Comparison of ENCODE assay signal across 1 cellular context in genomic region chr15:70061696-70062270, GRCh38.
TF ChIP-seq lines count a peak whose summit lies in the region.

No MANE protein-coding gene starts in this region.

TF ChIP-seq in IMR-90, 13 proteins besides CTCF, POLR2A, EP300 and RAD21:
- TF ChIP-seq MAFK (IDR thresholded peaks at IDR 0.05; ENCODE audit: low read depth, low read length) (no peak), SMC3 (IDR thresholded peaks at IDR 0.05; ENCODE audit: low read depth, low read length) (no peak), FOS (IDR thresholded peaks at IDR 0.05; ENCODE audit: low read depth, low read length) (no peak), CHD1 (IDR thresholded peaks at IDR 0.05; ENCODE audit: low read depth, low read length) (no peak), RCOR1 (IDR thresholded peaks at IDR 0.05; ENCODE audit: insufficient replicate concordance, low read length) (no peak), BHLHE40 (IDR thresholded peaks at IDR 0.05; ENCODE audit: low read depth, low read length) (no peak), NFE2L2 (IDR thresholded peaks at IDR 0.05; ENCODE audit: low read depth, low read length) (no peak), MXI1 (IDR thresholded peaks at IDR 0.05; ENCODE audit: borderline replicate concordance, low read depth, low read length) (no peak), CEBPB (IDR thresholded peaks at IDR 0.05; ENCODE audit: low read depth, low read length) (no peak), USF2 (IDR thresholded peaks at IDR 0.05; ENCODE audit: low read depth, low read length) (no peak), MAZ (IDR thresholded peaks at IDR 0.05; ENCODE audit: borderline replicate concordance, low read depth, low read length) (no peak), ELK1 (IDR thresholded peaks at IDR 0.05; ENCODE audit: borderline replicate concordance, low read depth, low read length) (no peak), RFX5 (IDR thresholded peaks at IDR 0.05; ENCODE audit: low read depth, low read length) (no peak)
